8 cellular contexts compared by ENCODE assay signal in genomic region chr9:111630182-111631070, GRCh38. TPM values are rescaled to one million over a fixed set of nuclear protein-coding genes. Genes with fewer than 3 reads are reported as not detected.
DNase-seq lines count a peak whose midpoint lies in the region; ATAC-seq and TF ChIP-seq lines count a peak whose summit lies in the region.

No MANE protein-coding gene starts in this region.

- peak overlapping the region; percentile 84 for H3K27ac Mint-ChIP-seq in T-helper 2 cell treated with Interferon-gamma antibody and Interleukin-4, amounts not matched to agents 5 μg/mL and 100 μg/mL, for 36 hours

- no peak for DNase-seq in T-helper 2 cell treated with Interferon-gamma antibody and Interleukin-4, amounts not matched to agents 5 μg/mL and 100 μg/mL, for 36 hours (ENCODE audit: low spot score)
- DNase-seq in T-helper 2 cell (no peak), SJSA1 (ENCODE audit: low read depth in 1 of 2, low spot score in 2 of 2) (no peak), foreskin fibroblast (no peak), retinal pigment epithelial cell (ENCODE audit: low read depth) (no peak), GDM1 (lab: John Stamatoyannopoulos, UW) (no peak), NCI-H526 treated with DMSO at 0.1 percent for 48 hours (lab: John Stamatoyannopoulos, UW) (no peak)

- ATAC-seq in HG02852 (IDR thresholded peaks at IDR 0.05; ENCODE audit: unreplicated experiment) = peak; percentile 33

- H3K27me3 Mint-ChIP-seq in T-helper 2 cell treated with Interferon-gamma antibody and Interleukin-4, amounts not matched to agents 5 μg/mL and 100 μg/mL, for 36 hours (ENCODE audit: low read depth) = peaks cover 3% of the 10 kb centered on the region

- peaks cover 1% of the 10 kb centered on the region for H3K36me3 Mint-ChIP-seq in T-helper 2 cell treated with Interferon-gamma antibody and Interleukin-4, amounts not matched to agents 5 μg/mL and 100 μg/mL, for 36 hours (ENCODE audit: low read depth)

- H3K27me3 ChIP-seq in SJSA1 (replicated peaks) = no peaks in the 10 kb centered on the region

- H3K9me3 ChIP-seq in SJSA1 (replicated peaks) = no peaks in the 10 kb centered on the region

- H3K4me3 Mint-ChIP-seq in T-helper 2 cell treated with Interferon-gamma antibody and Interleukin-4, amounts not matched to agents 5 μg/mL and 100 μg/mL, for 36 hours = peak overlapping the region; percentile 94

- H3K4me1 Mint-ChIP-seq in T-helper 2 cell treated with Interferon-gamma antibody and Interleukin-4, amounts not matched to agents 5 μg/mL and 100 μg/mL, for 36 hours (ENCODE audit: low read depth) = peaks cover 28% of the 10 kb centered on the region

- TF ChIP-seq CTCF in foreskin fibroblast (IDR thresholded peaks at IDR 0.05; ENCODE audit: low read depth, low read length) = no peak
- no peak for TF ChIP-seq CTCF in retinal pigment epithelial cell (conservative IDR thresholded peaks at IDR 0.05; ENCODE audit: low read depth, low read length)

- H3K4me1 ChIP-seq in SJSA1 (replicated peaks) = peaks cover 6% of the 10 kb centered on the region

- H3K4me3 ChIP-seq in SJSA1 (peak overlapping the region; percentile 91), foreskin fibroblast (ENCODE audit: low read depth in 1 of 2, low read length in 2 of 2) (peak overlapping the region; percentile 92 to 94), retinal pigment epithelial cell (ENCODE audit: low read length) (peak overlapping the region; percentile 65)

- no peaks in the 10 kb centered on the region for H3K9me3 Mint-ChIP-seq in T-helper 2 cell treated with Interferon-gamma antibody and Interleukin-4, amounts not matched to agents 5 μg/mL and 100 μg/mL, for 36 hours

- H3K36me3 ChIP-seq in SJSA1 = peaks cover 6% of the 10 kb centered on the region

- H3K27ac ChIP-seq in SJSA1 = no peak overlapping the region

RNA-seq across cellular contexts. Expression of gene DNAJC25, which starts 0.7 kb away (rescaled TPM):
- total RNA-seq in SJSA1 (2014; rRNA removed; shearing (Covaris generic)) = 7.3 and 11.1 TPM in 2 replicates

RNA-seq across cellular contexts. Expression of gene GNG10, which starts 31.0 kb away (rescaled TPM):
- 117 and 131 TPM in 2 replicates for total RNA-seq in SJSA1 (2014; rRNA removed; shearing (Covaris generic))

RNA-seq across cellular contexts. Expression of gene PTGR1, which starts 31.0 kb away (rescaled TPM):
- total RNA-seq in SJSA1 (2014; rRNA removed; shearing (Covaris generic)) = 86.8 and 152 TPM in 2 replicates
